Comparison of ENCODE assay signal across 14 cellular contexts in genomic region chr11:2300290-2300935, GRCh38. TPM values are rescaled to one million over a fixed set of nuclear protein-coding genes. Genes with fewer than 3 reads are reported as not detected.
DNase-seq lines count a peak whose midpoint lies in the region; ATAC-seq and TF ChIP-seq lines count a peak whose summit lies in the region.
"Had no signal": no experiment of that assay in that cellular context is flagged by ENCODE, and none has a peak within 500 bp of the region (broad histone marks: within the 10 kb centered on the region; RNA-seq: fewer than 3 reads in every experiment).

No MANE protein-coding gene starts in this region.

- H3K23ac ChIP-seq in H9 (ENCODE audit: insufficient read length, low read depth, low read length) = no peak overlapping the region

- H2BK120ac ChIP-seq in H9 (ENCODE audit: low read depth, low read length, poor library complexity, severe bottlenecking) = no peak overlapping the region

- no peak overlapping the region for H3K14ac ChIP-seq in H9 (ENCODE audit: insufficient read depth, low read length)

- H3K18ac ChIP-seq in H9 (ENCODE audit: insufficient read length, low read depth, low read length) = no peak overlapping the region

- peak overlapping the region; percentile 32 for H3K27ac Mint-ChIP-seq in activated CD4-positive, alpha-beta T cell treated with anti-CD3 and anti-CD28 coated beads, Interleukin-2, amount 10 ng/mL, durations not matched to agents 24 days and 14 days
- H3K27ac Mint-ChIP-seq in T-helper 2 cell treated with Interferon-gamma antibody and Interleukin-4, amounts not matched to agents 5 μg/mL and 100 μg/mL, for 36 hours = peak overlapping the region; percentile 68
- H3K27ac Mint-ChIP-seq in stimulated activated memory B cell treated with anti-CD40 and anti-IgM and Interleukin-4, amounts not matched to agents 10 μg/mL and 1 μg/mL and 100 μg/mL, for 72 hours = peak overlapping the region; percentile 93
- no peak overlapping the region for H3K27ac Mint-ChIP-seq in H9
- H3K27ac Mint-ChIP-seq: nephron progenitor cell had no signal

- H2BK20ac ChIP-seq in H9 (ENCODE audit: low read depth, low read length, poor library complexity, severe bottlenecking) = no peak overlapping the region

- H2BK5ac ChIP-seq in H9 (ENCODE audit: insufficient read length, low read length) = no peak overlapping the region

- WGBS in H9 (ENCODE audit: extremely low coverage, insufficient read length, low lambda C conversion rate) = no CpG with 5 or more reads among the region's 19 CpGs

- peaks cover 24% of the 10 kb centered on the region for H3K4me1 Mint-ChIP-seq in activated CD4-positive, alpha-beta T cell treated with anti-CD3 and anti-CD28 coated beads, Interleukin-2, amount 10 ng/mL, durations not matched to agents 24 days and 14 days
- H3K4me1 Mint-ChIP-seq in T-helper 2 cell treated with Interferon-gamma antibody and Interleukin-4, amounts not matched to agents 5 μg/mL and 100 μg/mL, for 36 hours (ENCODE audit: low read depth) = peaks cover 18% of the 10 kb centered on the region
- H3K4me1 Mint-ChIP-seq in stimulated activated memory B cell treated with anti-CD40 and anti-IgM and Interleukin-4, amounts not matched to agents 10 μg/mL and 1 μg/mL and 100 μg/mL, for 72 hours = peaks cover 45% of the 10 kb centered on the region
- H3K4me1 Mint-ChIP-seq in H9 = no peaks in the 10 kb centered on the region

- no peak overlapping the region for H3T11ph ChIP-seq in H9 (ENCODE audit: low read length)

- peak overlapping the region; percentile 95 for H3K4me3 Mint-ChIP-seq in activated CD4-positive, alpha-beta T cell treated with anti-CD3 and anti-CD28 coated beads, Interleukin-2, amount 10 ng/mL, durations not matched to agents 24 days and 14 days
- H3K4me3 Mint-ChIP-seq in T-helper 2 cell treated with Interferon-gamma antibody and Interleukin-4, amounts not matched to agents 5 μg/mL and 100 μg/mL, for 36 hours = peak overlapping the region; percentile 94
- peak overlapping the region; percentile 88 for H3K4me3 Mint-ChIP-seq in stimulated activated memory B cell treated with anti-CD40 and anti-IgM and Interleukin-4, amounts not matched to agents 10 μg/mL and 1 μg/mL and 100 μg/mL, for 72 hours
- H3K4me3 Mint-ChIP-seq in H9 = no peak overlapping the region
- H3K4me3 Mint-ChIP-seq: nephron progenitor cell had no signal

- no peak for TF ChIP-seq CTCF in H9 (conservative IDR thresholded peaks at IDR 0.05)

- no peak overlapping the region for H4K5ac ChIP-seq in H9 (ENCODE audit: insufficient read length, low read depth, low read length)

- H3K27me3 Mint-ChIP-seq in activated CD4-positive, alpha-beta T cell treated with anti-CD3 and anti-CD28 coated beads, Interleukin-2, amount 10 ng/mL, durations not matched to agents 24 days and 14 days = no peaks in the 10 kb centered on the region
- no peaks in the 10 kb centered on the region for H3K27me3 Mint-ChIP-seq in T-helper 2 cell treated with Interferon-gamma antibody and Interleukin-4, amounts not matched to agents 5 μg/mL and 100 μg/mL, for 36 hours (ENCODE audit: low read depth)
- H3K27me3 Mint-ChIP-seq in stimulated activated memory B cell treated with anti-CD40 and anti-IgM and Interleukin-4, amounts not matched to agents 10 μg/mL and 1 μg/mL and 100 μg/mL, for 72 hours = no peaks in the 10 kb centered on the region
- H3K27me3 Mint-ChIP-seq in H9 (ENCODE audit: low read depth) = peaks cover 18% of the 10 kb centered on the region

- no peak overlapping the region for H3K4me2 ChIP-seq in H9 (ENCODE audit: insufficient read depth, insufficient read length, low read length)

- intact Hi-C loops in activated CD4-positive, alpha-beta T cell treated with anti-CD3 and anti-CD28 coated beads, Interleukin-2, amount 10 ng/mL, durations not matched to agents 24 days and 14 days (cut with micrococcal nuclease) = loop anchor here (5.0 to 10.0 kb wide), 2 partner anchors 77 to 234 kb away; partner anchors contain the start of gene CD81
- intact Hi-C loops in left cardiac atrium (cut with DNase I) = loop anchor here (5.0 to 10.0 kb wide), 2 partner anchors 103 to 224 kb away; no protein-coding TSS in a partner anchor

- no peaks in the 10 kb centered on the region for H3K23me2 ChIP-seq in H9 (ENCODE audit: insufficient read length, low read depth, low read length, poor library complexity, severe bottlenecking)

- H3K4ac ChIP-seq in H9 (ENCODE audit: low read depth, low read length) = no peak overlapping the region

- no peak overlapping the region for H3K27ac ChIP-seq in H9 (ENCODE audit: insufficient read length, low read depth, low read length)

- H3K36me3 Mint-ChIP-seq in activated CD4-positive, alpha-beta T cell treated with anti-CD3 and anti-CD28 coated beads, Interleukin-2, amount 10 ng/mL, durations not matched to agents 24 days and 14 days (ENCODE audit: low read depth) = peaks cover 2% of the 10 kb centered on the region
- H3K36me3 Mint-ChIP-seq in T-helper 2 cell treated with Interferon-gamma antibody and Interleukin-4, amounts not matched to agents 5 μg/mL and 100 μg/mL, for 36 hours (ENCODE audit: low read depth) = peaks cover 12% of the 10 kb centered on the region
- no peaks in the 10 kb centered on the region for H3K36me3 Mint-ChIP-seq in stimulated activated memory B cell treated with anti-CD40 and anti-IgM and Interleukin-4, amounts not matched to agents 10 μg/mL and 1 μg/mL and 100 μg/mL, for 72 hours
- H3K36me3 Mint-ChIP-seq in H9 (ENCODE audit: insufficient read depth in 1 of 3, low read depth in 3 of 3) = no peaks in the 10 kb centered on the region

- H3K79me1 ChIP-seq in H9 (ENCODE audit: insufficient read depth, low read depth, low read length, poor library complexity, severe bottlenecking) = no peaks in the 10 kb centered on the region

- H4K20me1 ChIP-seq in H9 (ENCODE audit: control insufficient read depth, insufficient read depth, insufficient read length) = no peaks in the 10 kb centered on the region

- no peaks in the 10 kb centered on the region for H3K4me1 ChIP-seq in H9 (ENCODE audit: insufficient read depth, low read length)

- no peak overlapping the region for H2BK15ac ChIP-seq in H9 (ENCODE audit: low read depth, low read length)

- ATAC-seq in left cardiac atrium (no peak), GM18498 (IDR thresholded peaks at IDR 0.05; ENCODE audit: unreplicated experiment) (no peak), GM18511 (IDR thresholded peaks at IDR 0.05; ENCODE audit: unreplicated experiment) (no peak)
- ATAC-seq in stimulated activated memory B cell treated with anti-CD40 and anti-IgM and Interleukin-4, amounts not matched to agents 10 μg/mL and 1 μg/mL and 100 μg/mL, for 72 hours = peak; percentile 31

- H3K9ac ChIP-seq in H9 (ENCODE audit: extremely low read depth, insufficient read length, low read length) = no peak overlapping the region

- H3K79me2 ChIP-seq in H9 (ENCODE audit: insufficient read depth, low read length) = no peaks in the 10 kb centered on the region

- H3K56ac ChIP-seq in H9 (ENCODE audit: insufficient read length, low read depth, low read length) = no peak overlapping the region

- H2AK5ac ChIP-seq in H9 (ENCODE audit: insufficient read length, low read length) = no peak overlapping the region

- no peaks in the 10 kb centered on the region for H3K9me3 Mint-ChIP-seq in activated CD4-positive, alpha-beta T cell treated with anti-CD3 and anti-CD28 coated beads, Interleukin-2, amount 10 ng/mL, durations not matched to agents 24 days and 14 days
- no peaks in the 10 kb centered on the region for H3K9me3 Mint-ChIP-seq in T-helper 2 cell treated with Interferon-gamma antibody and Interleukin-4, amounts not matched to agents 5 μg/mL and 100 μg/mL, for 36 hours
- no peaks in the 10 kb centered on the region for H3K9me3 Mint-ChIP-seq in stimulated activated memory B cell treated with anti-CD40 and anti-IgM and Interleukin-4, amounts not matched to agents 10 μg/mL and 1 μg/mL and 100 μg/mL, for 72 hours
- no peaks in the 10 kb centered on the region for H3K9me3 Mint-ChIP-seq in H9
- H3K9me3 Mint-ChIP-seq: nephron progenitor cell had no signal

- H2AFZ ChIP-seq in H9 (ENCODE audit: low read length) = no peak overlapping the region

- H4K91ac ChIP-seq in H9 (ENCODE audit: insufficient read length, low read depth, low read length) = no peak overlapping the region

- peak; percentile 70 for DNase-seq in activated CD4-positive, alpha-beta T cell treated with anti-CD3 and anti-CD28 coated beads, Interleukin-2, amount 10 ng/mL, durations not matched to agents 24 days and 14 days
- no peak for DNase-seq in activated CD4-positive, alpha-beta T cell treated with anti-CD3 and anti-CD28 coated beads for 1 hour
- no peak for DNase-seq in T-helper 2 cell treated with Interferon-gamma antibody and Interleukin-4, amounts not matched to agents 5 μg/mL and 100 μg/mL, for 36 hours (ENCODE audit: low spot score)
- DNase-seq in left cardiac atrium = peak; percentile 23
- no peak for DNase-seq in H9
- DNase-seq: HCEC 1CT, MG63, NCI-H774, nephron progenitor cell, SW 1271 had no signal

- no peak overlapping the region for H2BK12ac ChIP-seq in H9 (ENCODE audit: insufficient read length, low read depth, low read length)

- H4K8ac ChIP-seq in H9 (replicated peaks; ENCODE audit: insufficient read length, low read depth, low read length) = no peak overlapping the region

- H3K9me3 ChIP-seq in H9 (ENCODE audit: control insufficient read depth, low read depth, low read length) = no peaks in the 10 kb centered on the region
- H3K9me3 ChIP-seq: MG63 had no signal

- no peaks in the 10 kb centered on the region; the same call in 1 of the 2 replicates for H3K27me3 ChIP-seq in H9 (ENCODE audit: insufficient read depth, low read length)
- H3K27me3 ChIP-seq: MG63 had no signal

RNA-seq across cellular contexts. Expression of gene C11orf21, which starts 1.3 kb away (rescaled TPM):
- 2.4 and 2.6 TPM in 2 replicates for total RNA-seq in activated CD4-positive, alpha-beta T cell treated with anti-CD3 and anti-CD28 coated beads, Interleukin-2, amount 10 ng/mL, durations not matched to agents 24 days and 14 days
- total RNA-seq in left cardiac atrium (10 to 100 TPM in 1 of 2 donors, 1 to 10 TPM in 1; 4.8 to 19.1 TPM), H9 (2021) (not detected in 2 replicates)
- total RNA-seq: A673 had no signal

RNA-seq across cellular contexts. Expression of gene TSPAN32, which starts 1.4 kb away (rescaled TPM):
- total RNA-seq in activated CD4-positive, alpha-beta T cell treated with anti-CD3 and anti-CD28 coated beads, Interleukin-2, amount 10 ng/mL, durations not matched to agents 24 days and 14 days = 2.4 and 2.6 TPM in 2 replicates
- total RNA-seq in left cardiac atrium = 10 to 100 TPM; 11.6 to 15.0 TPM
- not detected in 2 replicates for total RNA-seq in H9 (2021)
- total RNA-seq: A673 had no signal

RNA-seq across cellular contexts. Expression of gene ASCL2, which starts 30.0 kb away (rescaled TPM):
- total RNA-seq in activated CD4-positive, alpha-beta T cell treated with anti-CD3 and anti-CD28 coated beads, Interleukin-2, amount 10 ng/mL, durations not matched to agents 24 days and 14 days = 0.62 and 0.96 TPM in 2 replicates
- total RNA-seq in left cardiac atrium (under 1 TPM; 0.39 to 0.50 TPM), H9 (2021) (0.35 TPM in 2 replicates)
- total RNA-seq: A673 had no signal

Comparison
In these comparisons a context has a peak if more than half of its experiments do, and no peak if none do; other contexts are left out.
1. DNase-seq: peak in activated CD4-positive, alpha-beta T cell treated with anti-CD3 and anti-CD28 coated beads, Interleukin-2, amount 10 ng/mL, durations not matched to agents 24 days and 14 days (single experiment) and left cardiac atrium (single experiment); none in activated CD4-positive, alpha-beta T cell treated with anti-CD3 and anti-CD28 coated beads for 1 hour (single experiment), T-helper 2 cell treated with Interferon-gamma antibody and Interleukin-4, amounts not matched to agents 5 μg/mL and 100 μg/mL, for 36 hours (single experiment) and H9 (single experiment).
2. H3K27ac Mint-ChIP-seq: peak in activated CD4-positive, alpha-beta T cell treated with anti-CD3 and anti-CD28 coated beads, Interleukin-2, amount 10 ng/mL, durations not matched to agents 24 days and 14 days (single experiment), T-helper 2 cell treated with Interferon-gamma antibody and Interleukin-4, amounts not matched to agents 5 μg/mL and 100 μg/mL, for 36 hours (single experiment) and stimulated activated memory B cell treated with anti-CD40 and anti-IgM and Interleukin-4, amounts not matched to agents 10 μg/mL and 1 μg/mL and 100 μg/mL, for 72 hours (single experiment); none in H9 (0 of 3).
3. H3K4me3 Mint-ChIP-seq: peak in activated CD4-positive, alpha-beta T cell treated with anti-CD3 and anti-CD28 coated beads, Interleukin-2, amount 10 ng/mL, durations not matched to agents 24 days and 14 days (single experiment), T-helper 2 cell treated with Interferon-gamma antibody and Interleukin-4, amounts not matched to agents 5 μg/mL and 100 μg/mL, for 36 hours (single experiment) and stimulated activated memory B cell treated with anti-CD40 and anti-IgM and Interleukin-4, amounts not matched to agents 10 μg/mL and 1 μg/mL and 100 μg/mL, for 72 hours (single experiment); none in H9 (0 of 2).